In genomic region chr4:114694770-114695169, GRCh38 we compare ENCODE assay signal across 8 cellular contexts.
DNase-seq lines count a peak whose midpoint lies in the region; ATAC-seq and TF ChIP-seq lines count a peak whose summit lies in the region.

No MANE protein-coding gene starts in this region.

- DNase-seq in BJ (ENCODE audit: low read depth) (peak; percentile 2), NCI-H1105 treated with DMSO at 0.1 percent for 48 hours (lab: John Stamatoyannopoulos, UW) (peak; percentile 50), astrocyte of the hippocampus (ENCODE audit: low read depth, low spot score) (peak; percentile 49), left kidney (ENCODE audit: low read depth, low spot score) (peak; percentile 53), activated T-cell treated with anti-CD3 and anti-CD28 coated beads for 4 hours (no peak)

- CTCF ChIA-PET in BJ (lab: Yijun Ruan, JAX), result interaction anchor here (0.7 to 1.8 kb wide), 4 partner anchors 306 to 1879 kb away, joined by 3 to 21 read pairs (median 4); no protein-coding TSS in a partner anchor

- POLR2A ChIA-PET in BJ (lab: Charles Lee), result no interaction called here

- no peaks in the 10 kb centered on the region for H3K36me3 ChIP-seq in BJ (ENCODE audit: control insufficient read depth, insufficient read depth, low read length)

- H3K27me3 ChIP-seq in BJ (ENCODE audit: control insufficient read depth, insufficient read depth, low read length), result no peaks in the 10 kb centered on the region

- peak; percentile 33 for ATAC-seq in GM18861 (IDR thresholded peaks at IDR 0.05; ENCODE audit: unreplicated experiment)
- no peak for ATAC-seq in HG03039 (IDR thresholded peaks at IDR 0.05; ENCODE audit: unreplicated experiment)
- ATAC-seq in GM21528 (IDR thresholded peaks at IDR 0.05; ENCODE audit: low FRiP score, unreplicated experiment), result no peak

- no peak overlapping the region for H3K4me3 ChIP-seq in BJ (ENCODE audit: low read depth, low read length)

- TF ChIP-seq CTCF in BJ (IDR thresholded peaks at IDR 0.05; ENCODE audit: insufficient read depth, low read depth, low read length), result peak; percentile 44
